ENCODE assay signal across 1 cellular context in the genomic region with DNA sequence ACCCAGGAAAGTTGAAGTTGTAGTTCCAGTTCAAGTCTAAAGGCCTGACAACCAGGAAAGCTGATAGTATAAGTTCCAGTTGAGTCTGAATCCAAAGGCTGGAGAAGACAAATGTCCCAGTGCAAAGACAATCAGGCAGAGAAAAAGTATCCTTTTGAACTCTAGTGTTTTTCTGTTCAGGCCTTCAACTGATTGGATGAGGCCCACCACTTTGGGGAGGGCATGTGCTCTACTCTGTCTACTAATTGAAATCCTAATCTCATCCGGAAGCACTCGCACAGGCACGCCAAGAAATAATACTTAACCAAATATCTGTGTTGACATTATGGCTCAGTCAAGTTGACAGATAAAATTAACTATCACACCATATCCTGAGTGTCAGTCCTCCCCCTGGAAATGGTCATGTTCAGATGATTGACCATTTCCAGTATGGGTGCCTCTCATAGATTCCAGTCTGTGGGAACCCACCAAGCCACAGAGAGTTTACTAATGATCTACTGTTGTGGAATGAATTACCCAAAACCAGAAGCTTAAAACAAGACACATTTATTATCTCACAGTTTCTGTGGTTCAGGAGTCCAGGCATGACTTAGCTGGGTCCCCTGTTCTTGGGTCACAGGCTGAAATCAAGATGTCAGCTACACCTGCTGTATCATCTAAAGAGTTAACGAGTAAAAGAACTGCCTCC.
TF ChIP-seq lines count a peak whose summit lies in the region.

No MANE protein-coding gene starts in this region.

TF ChIP-seq in H1, 55 proteins besides CTCF, POLR2A, EP300 and RAD21:
- no peak for TF ChIP-seq FOSL1 (IDR thresholded peaks at IDR 0.05; ENCODE audit: insufficient read depth, low read depth, low read length)
- 0 out of 2 replicates have a peak, but pooled peaks have one; percentile 28 for TF ChIP-seq KDM1A (IDR thresholded peaks at IDR 0.05; ENCODE audit: borderline replicate concordance, low read length)
- TF ChIP-seq CTBP2 (IDR thresholded peaks at IDR 0.05; ENCODE audit: borderline replicate concordance, insufficient read depth, insufficient read length, low read length): no peak
TF ChIP-seq in H1: peak in this region for 1.
